ENCODE assay signal across 1 cellular context in the genomic region with DNA sequence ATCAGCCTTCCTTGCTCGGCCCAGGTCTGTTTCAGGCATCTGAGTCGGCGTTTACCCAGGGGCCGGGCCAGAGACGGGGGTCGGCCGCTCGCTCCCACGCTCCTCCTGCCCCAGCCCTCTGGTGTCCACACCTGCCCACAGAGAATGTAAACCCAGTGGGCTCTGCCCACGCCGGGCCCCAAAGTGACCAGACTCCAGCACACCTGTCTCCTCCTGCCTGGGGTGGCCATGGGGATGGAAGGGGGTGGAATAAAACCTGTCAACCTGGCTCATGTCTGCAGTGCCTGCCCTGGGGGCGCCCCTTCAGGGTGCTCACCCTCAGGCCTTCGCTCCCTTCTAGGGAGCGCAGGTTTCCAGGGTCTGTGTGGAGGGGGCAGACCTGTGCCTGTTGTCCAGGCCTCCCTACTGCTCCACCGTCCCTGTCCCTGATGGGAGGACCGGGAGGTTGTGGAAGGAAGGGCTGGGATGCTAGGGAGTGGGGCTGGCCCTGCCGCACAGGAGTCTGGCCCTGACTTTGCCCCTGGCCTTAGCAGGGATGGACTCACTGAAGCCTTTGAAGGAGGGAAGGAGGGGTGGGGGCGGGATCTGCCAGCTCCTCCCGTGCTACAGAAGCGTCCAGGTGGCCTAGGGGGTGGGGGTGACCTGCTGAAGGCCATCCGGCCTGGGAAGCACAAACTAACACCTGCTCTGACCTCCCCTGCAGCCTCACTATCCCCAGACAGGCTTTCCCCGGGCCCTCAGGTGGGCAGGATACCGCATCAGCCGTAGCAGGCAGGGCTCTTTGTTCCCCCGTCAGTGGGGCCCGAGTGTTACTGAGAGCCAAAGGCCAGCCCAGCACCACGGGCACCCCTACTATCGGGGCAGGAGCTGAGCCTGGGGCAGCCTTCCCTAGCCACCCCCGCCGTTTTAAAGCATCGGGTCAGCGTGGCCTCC.
TF ChIP-seq lines count a peak whose summit lies in the region.

No MANE protein-coding gene starts in this region.

TF ChIP-seq in GM12878, 131 proteins besides CTCF, POLR2A, EP300 and RAD21:
- TF ChIP-seq, protein P1, sequence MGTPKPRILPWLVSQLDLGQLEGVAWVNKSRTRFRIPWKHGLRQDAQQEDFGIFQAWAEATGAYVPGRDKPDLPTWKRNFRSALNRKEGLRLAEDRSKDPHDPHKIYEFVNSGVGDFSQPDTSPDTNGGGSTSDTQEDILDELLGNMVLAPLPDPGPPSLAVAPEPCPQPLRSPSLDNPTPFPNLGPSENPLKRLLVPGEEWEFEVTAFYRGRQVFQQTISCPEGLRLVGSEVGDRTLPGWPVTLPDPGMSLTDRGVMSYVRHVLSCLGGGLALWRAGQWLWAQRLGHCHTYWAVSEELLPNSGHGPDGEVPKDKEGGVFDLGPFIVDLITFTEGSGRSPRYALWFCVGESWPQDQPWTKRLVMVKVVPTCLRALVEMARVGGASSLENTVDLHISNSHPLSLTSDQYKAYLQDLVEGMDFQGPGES (IDR thresholded peaks at IDR 0.05) = no peak
- TF ChIP-seq RCOR1 (conservative IDR thresholded peaks at IDR 0.05; ENCODE audit: low read depth, low read length) (no peak), YBX1 (IDR thresholded peaks at IDR 0.05) (no peak), ZNF384 (IDR thresholded peaks at IDR 0.05; ENCODE audit: borderline replicate concordance, low read depth, low read length) (no peak)
- TF ChIP-seq, protein P2, sequence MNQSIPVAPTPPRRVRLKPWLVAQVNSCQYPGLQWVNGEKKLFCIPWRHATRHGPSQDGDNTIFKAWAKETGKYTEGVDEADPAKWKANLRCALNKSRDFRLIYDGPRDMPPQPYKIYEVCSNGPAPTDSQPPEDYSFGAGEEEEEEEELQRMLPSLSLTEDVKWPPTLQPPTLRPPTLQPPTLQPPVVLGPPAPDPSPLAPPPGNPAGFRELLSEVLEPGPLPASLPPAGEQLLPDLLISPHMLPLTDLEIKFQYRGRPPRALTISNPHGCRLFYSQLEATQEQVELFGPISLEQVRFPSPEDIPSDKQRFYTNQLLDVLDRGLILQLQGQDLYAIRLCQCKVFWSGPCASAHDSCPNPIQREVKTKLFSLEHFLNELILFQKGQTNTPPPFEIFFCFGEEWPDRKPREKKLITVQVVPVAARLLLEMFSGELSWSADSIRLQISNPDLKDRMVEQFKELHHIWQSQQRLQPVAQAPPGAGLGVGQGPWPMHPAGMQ (IDR thresholded peaks at IDR 0.05; ENCODE audit: borderline replicate concordance) = no peak
